Comparison of ENCODE assay signal across 13 cellular contexts in the genomic region with DNA sequence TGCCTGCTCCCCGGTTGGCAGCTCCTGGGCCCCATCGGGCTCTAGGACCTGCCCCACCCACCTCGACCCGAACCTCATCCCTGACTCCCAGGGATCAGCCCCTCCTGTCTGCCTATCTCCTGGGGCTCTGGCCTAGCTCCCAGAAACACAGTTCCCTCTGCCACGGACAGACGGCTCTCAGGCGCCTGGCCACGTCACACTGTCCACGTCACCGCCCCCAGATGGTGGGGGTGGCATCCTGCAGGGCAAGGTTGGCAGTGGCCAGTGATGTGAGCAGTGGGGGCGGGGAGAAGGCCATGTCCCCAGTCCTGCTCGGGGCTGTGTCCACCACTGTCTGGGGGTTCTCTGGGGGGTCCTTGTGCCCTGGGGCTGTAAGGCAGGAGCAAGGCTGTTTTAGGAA. TPM values are rescaled to one million over a fixed set of nuclear protein-coding genes. Genes with fewer than 3 reads are reported as not detected.
DNase-seq lines count a peak whose midpoint lies in the region; ATAC-seq, FAIRE-seq and TF ChIP-seq lines count a peak whose summit lies in the region.
"Had no signal": no experiment of that assay in that cellular context is flagged by ENCODE, and none has a peak within 500 bp of the region (broad histone marks: within the 10 kb centered on the region; RNA-seq: fewer than 3 reads in every experiment).

No MANE protein-coding gene starts in this region.

- no peak overlapping the region for H3K27ac Mint-ChIP-seq in stimulated activated naive CD8-positive, alpha-beta T cell treated with anti-CD3 and anti-CD28 coated beads, Interleukin-15, amount 100 ng/mL, for 72 hours
- H3K27ac Mint-ChIP-seq in progenitor cell of endocrine pancreas (no peak overlapping the region), T-helper 17 cell (no peak overlapping the region)
- H3K27ac Mint-ChIP-seq: naive B cell had no signal

- no peak overlapping the region for H3K9ac ChIP-seq in fibroblast of lung (ENCODE audit: insufficient read depth, low read length)

- H3K36me3 Mint-ChIP-seq in progenitor cell of endocrine pancreas (ENCODE audit: insufficient read depth) (no peaks in the 10 kb centered on the region), T-helper 17 cell (ENCODE audit: low read depth) (peaks cover 8% of the 10 kb centered on the region)

- H2AFZ ChIP-seq in fibroblast of lung (ENCODE audit: low read length): no peak overlapping the region

- H3K36me3 ChIP-seq in fibroblast of lung (ENCODE audit: control insufficient read depth, insufficient read depth, low read length): no peaks in the 10 kb centered on the region
- H3K36me3 ChIP-seq: Peyer's patch had no signal

- no peaks in the 10 kb centered on the region for H3K9me3 Mint-ChIP-seq in stimulated activated naive CD8-positive, alpha-beta T cell treated with anti-CD3 and anti-CD28 coated beads, Interleukin-15, amount 100 ng/mL, for 72 hours
- H3K9me3 Mint-ChIP-seq in progenitor cell of endocrine pancreas (ENCODE audit: low read depth): no peaks in the 10 kb centered on the region

- peak; percentile 52 for DNase-seq in ELR (ENCODE audit: low read depth)
- peak; percentile 14 for DNase-seq in RCC 7860 (ENCODE audit: low spot score)
- DNase-seq in fibroblast of lung (ENCODE audit: low read depth in 2 of 2): peak; percentile 53 to 67
- DNase-seq in posterior cingulate gyrus: peak in 8 of 10 donors; percentile 25 to 92 (median 58)
- no peak for DNase-seq in stimulated activated naive CD8-positive, alpha-beta T cell treated with anti-CD3 and anti-CD28 coated beads, Interleukin-15, amount 100 ng/mL, for 72 hours
- no peak for DNase-seq in progenitor cell of endocrine pancreas (ENCODE audit: low spot score, unreplicated experiment)
- no peak for DNase-seq in HK-2 (ENCODE audit: unreplicated experiment)
- no peak for DNase-seq in T-helper 17 cell
- DNase-seq: activated CD8-positive, alpha-beta memory T cell treated with anti-CD3 and anti-CD28 coated beads, Interleukin-2, amount 50 U/mL, for 4 hours; GOT3; naive B cell; Peyer's patch; stimulated activated CD4-positive, alpha-beta T cell treated with anti-CD3 and anti-CD28 coated beads, Interleukin-12 subunit alpha, Interleukin-12 subunit beta, amount 100 ng/mL, for 4 hours had no signal

- peaks cover 31% of the 10 kb centered on the region for H3K27me3 ChIP-seq in fibroblast of lung (ENCODE audit: control insufficient read depth, insufficient read depth, low read length)

- H3K79me2 ChIP-seq in fibroblast of lung (ENCODE audit: control insufficient read depth, insufficient read depth, low read length): no peaks in the 10 kb centered on the region

- no peaks in the 10 kb centered on the region for H4K20me1 ChIP-seq in fibroblast of lung (ENCODE audit: control insufficient read depth, extremely low read depth, insufficient read depth, low read length)

- no peak overlapping the region for H3K27ac ChIP-seq in fibroblast of lung (ENCODE audit: insufficient read depth, low read length)
- H3K27ac ChIP-seq: Peyer's patch had no signal

- TF ChIP-seq CTCF in fibroblast of lung (conservative IDR thresholded peaks at IDR 0.05 in 1 of 2, IDR thresholded peaks at IDR 0.05 in 1 of 2; ENCODE audit: low read depth in 1 of 2, low read length in 2 of 2) (peak in 1 of 2 donors; percentile 2), progenitor cell of endocrine pancreas (IDR thresholded peaks at IDR 0.05; ENCODE audit: unreplicated experiment) (no peak)

- no peak overlapping the region for H3K4me3 Mint-ChIP-seq in stimulated activated naive CD8-positive, alpha-beta T cell treated with anti-CD3 and anti-CD28 coated beads, Interleukin-15, amount 100 ng/mL, for 72 hours
- H3K4me3 Mint-ChIP-seq in progenitor cell of endocrine pancreas (ENCODE audit: low read depth) (no peak overlapping the region), T-helper 17 cell (no peak overlapping the region)
- H3K4me3 Mint-ChIP-seq: naive B cell had no signal

- H3K4me1 Mint-ChIP-seq in stimulated activated naive CD8-positive, alpha-beta T cell treated with anti-CD3 and anti-CD28 coated beads, Interleukin-15, amount 100 ng/mL, for 72 hours: peaks cover 22% of the 10 kb centered on the region
- H3K4me1 Mint-ChIP-seq in progenitor cell of endocrine pancreas (ENCODE audit: low read depth): peaks cover 8% of the 10 kb centered on the region
- H3K4me1 Mint-ChIP-seq in T-helper 17 cell: peaks cover 13% of the 10 kb centered on the region

- intact Hi-C loops in posterior cingulate gyrus (cut with DNase I): no loop called here

- no peak overlapping the region for H3K4me3 ChIP-seq in fibroblast of lung (replicated peaks in 1 of 4; ENCODE audit: control extremely low read depth in 1 of 4, insufficient read depth in 1 of 4, low read depth in 3 of 4, low read length in 4 of 4)
- H3K4me3 ChIP-seq: Peyer's patch had no signal

- no peak for ATAC-seq in stimulated activated naive CD8-positive, alpha-beta T cell treated with anti-CD3 and anti-CD28 coated beads, Interleukin-15, amount 100 ng/mL, for 72 hours
- no peak for ATAC-seq in T-helper 17 cell

- H3K9me3 ChIP-seq in fibroblast of lung (ENCODE audit: control insufficient read depth, insufficient read depth, low read depth, low read length): no peaks in the 10 kb centered on the region
- no peaks in the 10 kb centered on the region for H3K9me3 ChIP-seq in T-helper 17 cell (ENCODE audit: control insufficient read depth, low read length, poor library complexity, severe bottlenecking)
- H3K9me3 ChIP-seq: Peyer's patch had no signal

- FAIRE-seq in RCC 7860 (lab: Jason Lieb, UNC): no peak

- H3K4me1 ChIP-seq in fibroblast of lung (ENCODE audit: control insufficient read depth, extremely low read depth, insufficient read depth, low read length): peaks cover 5% of the 10 kb centered on the region
- H3K4me1 ChIP-seq: Peyer's patch had no signal

- H3K27me3 Mint-ChIP-seq in stimulated activated naive CD8-positive, alpha-beta T cell treated with anti-CD3 and anti-CD28 coated beads, Interleukin-15, amount 100 ng/mL, for 72 hours: peaks cover 71% of the 10 kb centered on the region
- H3K27me3 Mint-ChIP-seq in progenitor cell of endocrine pancreas: peaks cover 39% of the 10 kb centered on the region
- peaks cover 57% of the 10 kb centered on the region for H3K27me3 Mint-ChIP-seq in T-helper 17 cell

- no peak overlapping the region for H3K4me2 ChIP-seq in fibroblast of lung (ENCODE audit: extremely low read depth, insufficient read depth, low read length)

RNA-seq across cellular contexts. Expression of a gene that starts 29.2 kb away (rescaled TPM):
- 9.2 and 25.9 TPM in 2 replicates for total RNA-seq in fibroblast of lung
- 2.5 and 7.1 TPM in 2 replicates for polyA plus RNA-seq in fibroblast of lung
- polyA plus RNA-seq in fibroblast of lung (2012): 3.5 and 8.8 TPM in 2 replicates
- 6.0 and 22.8 TPM in 2 replicates for polyA minus RNA-seq in fibroblast of lung (ENCODE audit: low replicate concordance)
- total RNA-seq in progenitor cell of endocrine pancreas: 10.3 and 11.7 TPM in 2 replicates
- total RNA-seq in T-helper 17 cell: not detected

RNA-seq across cellular contexts. Expression of a gene that starts 43.1 kb away (rescaled TPM):
- total RNA-seq in fibroblast of lung (under 0.01 and 0.17 TPM in 2 replicates), progenitor cell of endocrine pancreas (1.2 and 2.0 TPM in 2 replicates), T-helper 17 cell (not detected)
- 0.02 TPM in 1 of 2 replicates, not detected in the other for polyA plus RNA-seq in fibroblast of lung
- polyA plus RNA-seq in fibroblast of lung (2012): not detected in 2 replicates
- polyA minus RNA-seq in fibroblast of lung (ENCODE audit: low replicate concordance): not detected in 2 replicates

Comparison
In these comparisons a context has a peak if more than half of its experiments do, and no peak if none do; other contexts are left out.
1. DNase-seq: peak in ELR (single experiment), RCC 7860 (single experiment), fibroblast of lung (2 of 2) and posterior cingulate gyrus (8 of 10); none in stimulated activated naive CD8-positive, alpha-beta T cell treated with anti-CD3 and anti-CD28 coated beads, Interleukin-15, amount 100 ng/mL, for 72 hours (0 of 2), progenitor cell of endocrine pancreas (single experiment), HK-2 (single experiment) and T-helper 17 cell (0 of 3).